In the genomic region with DNA sequence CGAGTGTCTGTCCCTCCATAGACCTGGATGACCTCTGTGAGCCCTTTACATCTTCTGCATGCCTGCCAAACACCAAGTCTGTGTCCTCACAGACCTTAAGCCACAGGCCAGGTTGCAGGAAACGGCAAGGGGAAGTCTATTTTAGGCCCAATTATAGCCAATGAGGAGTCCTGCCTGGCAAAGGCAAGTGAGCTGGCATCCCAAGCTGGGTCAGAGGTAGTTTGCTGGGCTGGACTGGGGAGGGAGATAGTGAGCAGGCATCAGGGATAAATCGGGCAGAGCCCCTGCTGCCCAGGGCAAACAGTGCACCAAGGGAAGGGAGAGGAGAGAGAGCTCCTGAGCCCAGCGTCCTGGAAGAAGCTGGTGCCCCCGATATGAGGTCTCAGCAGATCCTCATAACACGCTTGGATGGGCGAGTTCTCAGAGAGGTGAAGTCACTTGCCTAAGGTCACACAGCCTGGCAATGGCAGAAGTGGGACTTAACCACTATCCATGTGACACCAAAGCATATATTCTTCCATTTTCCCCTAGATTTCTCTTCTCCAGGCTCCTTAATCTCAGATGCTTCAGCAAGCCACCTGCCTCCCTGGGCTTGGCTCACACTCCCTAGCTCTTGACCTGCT, we compare ENCODE assay signal across 9 cellular contexts. TPM values are rescaled to one million over a fixed set of nuclear protein-coding genes. Genes with fewer than 3 reads are reported as not detected.
DNase-seq lines count a peak whose midpoint lies in the region; ATAC-seq lines count a peak whose summit lies in the region.
"Had no signal": no experiment of that assay in that cellular context is flagged by ENCODE, and none has a peak within 500 bp of the region (broad histone marks: within the 10 kb centered on the region; RNA-seq: fewer than 3 reads in every experiment).

No MANE protein-coding gene starts in this region.

- DNase-seq in EL: peak; percentile 46
- peak; percentile 43 to 55 for DNase-seq in Kasumi-1 (lab: John Stamatoyannopoulos, UW)
- DNase-seq in amniotic epithelial cell (ENCODE audit: low read depth): peak; percentile 23
- peak; percentile 22 to 41 for DNase-seq in lung microvascular endothelial cell (ENCODE audit: low read depth in 2 of 2)
- no peak for DNase-seq in activated T-cell treated with anti-CD3 and anti-CD28 coated beads, Interleukin-2, amount 50 U/mL, for 1 hour
- no peak for DNase-seq in NCI-H2227 treated with DMSO at 0.1 percent for 48 hours (lab: John Stamatoyannopoulos, UW)
- DNase-seq in activated T-cell treated with anti-CD3 and anti-CD28 coated beads, Interleukin-2, amount 50 U/mL, for 4 hours: no peak
- no peak for DNase-seq in HuH-7 (ENCODE audit: low spot score)
- DNase-seq: occipital lobe had no signal

- peaks cover 24% of the 10 kb centered on the region for H3K4me1 Mint-ChIP-seq in activated T-cell treated with anti-CD3 and anti-CD28 coated beads, Interleukin-2, amount 50 U/mL, for 4 hours (ENCODE audit: low read depth)

- H3K36me3 Mint-ChIP-seq in activated T-cell treated with anti-CD3 and anti-CD28 coated beads, Interleukin-2, amount 50 U/mL, for 4 hours (ENCODE audit: insufficient read depth): no peaks in the 10 kb centered on the region

- H3K4me3 Mint-ChIP-seq in activated T-cell treated with anti-CD3 and anti-CD28 coated beads, Interleukin-2, amount 50 U/mL, for 4 hours: no peak overlapping the region

- no peak for ATAC-seq in activated T-cell treated with anti-CD3 and anti-CD28 coated beads, Interleukin-2, amount 50 U/mL, for 4 hours

- H3K9me3 Mint-ChIP-seq in activated T-cell treated with anti-CD3 and anti-CD28 coated beads, Interleukin-2, amount 50 U/mL, for 4 hours: no peaks in the 10 kb centered on the region

- H3K27me3 Mint-ChIP-seq in activated T-cell treated with anti-CD3 and anti-CD28 coated beads, Interleukin-2, amount 50 U/mL, for 4 hours (ENCODE audit: low read depth): no peaks in the 10 kb centered on the region

RNA-seq across cellular contexts. Expression of a gene that starts 3.7 kb away (rescaled TPM):
- total RNA-seq in lung microvascular endothelial cell: 2.6 and 3.1 TPM in 2 replicates
- total RNA-seq in activated T-cell treated with anti-CD3 and anti-CD28 coated beads, Interleukin-2, amount 50 U/mL, for 4 hours: 10 to 100 TPM; 31.3 to 36.6 (median 32.5) TPM

Comparison
In these comparisons a context has a peak if more than half of its experiments do, and no peak if none do; other contexts are left out.
1. DNase-seq: peak in EL (single experiment), Kasumi-1 (2 of 2), amniotic epithelial cell (single experiment) and lung microvascular endothelial cell (2 of 2); none in activated T-cell treated with anti-CD3 and anti-CD28 coated beads, Interleukin-2, amount 50 U/mL, for 1 hour (single experiment), NCI-H2227 treated with DMSO at 0.1 percent for 48 hours (single experiment), activated T-cell treated with anti-CD3 and anti-CD28 coated beads, Interleukin-2, amount 50 U/mL, for 4 hours (single experiment) and HuH-7 (single experiment).